9 cellular contexts compared by ENCODE assay signal in genomic region chr2:233267516-233268245, GRCh38. TPM values are rescaled to one million over a fixed set of nuclear protein-coding genes. Genes with fewer than 3 reads are reported as not detected.
DNase-seq lines count a peak whose midpoint lies in the region; ATAC-seq and TF ChIP-seq lines count a peak whose summit lies in the region.
"Had no signal": no experiment of that assay in that cellular context is flagged by ENCODE, and none has a peak within 500 bp of the region (broad histone marks: within the 10 kb centered on the region; RNA-seq: fewer than 3 reads in every experiment).

No MANE protein-coding gene starts in this region.

- BruUV-seq in A673 (replicated peaks; lab: Mats Ljungman, UMichigan): no TSS peak

- no peak for TF ChIP-seq CTCF in A673 (conservative IDR thresholded peaks at IDR 0.05; ENCODE audit: low read depth, low read length)

- DNase-seq in activated CD4-positive, alpha-beta memory T cell treated with anti-CD3 and anti-CD28 coated beads for 36 hours: peak; percentile 88
- peak; percentile 49 to 95 (median 91) for DNase-seq in naive thymus-derived CD4-positive, alpha-beta T cell
- DNase-seq in OCI-M1 (lab: John Stamatoyannopoulos, UW): no peak
- no peak for DNase-seq in A673 (ENCODE audit: low spot score)
- DNase-seq in HK-2 (ENCODE audit: unreplicated experiment): no peak

- H3K27me3 ChIP-seq in naive thymus-derived CD4-positive, alpha-beta T cell (ENCODE audit: control insufficient read depth in 2 of 2, insufficient read depth in 2 of 2, low read length in 2 of 2): no peaks in the 10 kb centered on the region
- no peaks in the 10 kb centered on the region for H3K27me3 ChIP-seq in A673 (replicated peaks; ENCODE audit: insufficient read depth, low read depth, low read length, poor library complexity)

- H3K36me3 Mint-ChIP-seq in activated CD4-positive, alpha-beta memory T cell treated with anti-CD3 and anti-CD28 coated beads for 36 hours: peaks cover 64% of the 10 kb centered on the region
- peaks cover 22 to 68% (median 48%) of the 10 kb centered on the region in 5 donors for H3K36me3 Mint-ChIP-seq in naive thymus-derived CD4-positive, alpha-beta T cell

- H3K4me3 Mint-ChIP-seq in activated CD4-positive, alpha-beta memory T cell treated with anti-CD3 and anti-CD28 coated beads for 36 hours: peak overlapping the region; percentile 66
- peak overlapping the region; percentile 38 to 84 (median 76) for H3K4me3 Mint-ChIP-seq in naive thymus-derived CD4-positive, alpha-beta T cell

- H3K27ac ChIP-seq in naive thymus-derived CD4-positive, alpha-beta T cell (ENCODE audit: low read depth, low read length): peak overlapping the region; percentile 79
- H3K27ac ChIP-seq in A673 (ENCODE audit: low read depth, low read length, poor library complexity, severe bottlenecking): no peak overlapping the region

- no peaks in the 10 kb centered on the region for H3K27me3 Mint-ChIP-seq in activated CD4-positive, alpha-beta memory T cell treated with anti-CD3 and anti-CD28 coated beads for 36 hours
- no peaks in the 10 kb centered on the region for H3K27me3 Mint-ChIP-seq in naive thymus-derived CD4-positive, alpha-beta T cell

- peaks cover 63% of the 10 kb centered on the region for H3K4me1 Mint-ChIP-seq in activated CD4-positive, alpha-beta memory T cell treated with anti-CD3 and anti-CD28 coated beads for 36 hours (ENCODE audit: low read depth)
- peaks cover 39 to 81% (median 75%) of the 10 kb centered on the region in 7 donors for H3K4me1 Mint-ChIP-seq in naive thymus-derived CD4-positive, alpha-beta T cell

- H3K9me3 ChIP-seq in naive thymus-derived CD4-positive, alpha-beta T cell (ENCODE audit: control insufficient read depth in 2 of 3, low read length in 3 of 3): no peaks in the 10 kb centered on the region
- H3K9me3 ChIP-seq in A673 (ENCODE audit: low read depth, low read length, poor library complexity, severe bottlenecking): no peaks in the 10 kb centered on the region

- peaks cover 57 to 62% of the 10 kb centered on the region in 2 donors for H3K4me1 ChIP-seq in naive thymus-derived CD4-positive, alpha-beta T cell (ENCODE audit: control insufficient read depth in 2 of 2, insufficient read depth in 2 of 2, low read length in 2 of 2)
- no peaks in the 10 kb centered on the region for H3K4me1 ChIP-seq in A673 (ENCODE audit: insufficient read depth, low read length, poor library complexity, severe bottlenecking)

- POLR2A ChIA-PET in activated CD4-positive, alpha-beta memory T cell treated with anti-CD3 and anti-CD28 coated beads for 36 hours (lab: Charles Lee): interaction anchor here (1.1 to 2.1 kb wide), 5 partner anchors 15 to 207 kb away, joined by 4 to 20 read pairs (median 6); partner anchors contain the start of genes ATG16L1, DGKD and INPP5D
- POLR2A ChIA-PET in naive thymus-derived CD4-positive, alpha-beta T cell (lab: Charles Lee): interaction anchor here (0.6 to 3.5 kb wide), 21 partner anchors 8 to 1559 kb away, joined by 3 to 46 read pairs (median 4); partner anchors contain the start of genes ATG16L1, DGKD, INPP5D and PTMA
- POLR2A ChIA-PET in A673 (lab: Charles Lee; ENCODE audit: low non-redundant PET): no interaction called here

- peak overlapping the region; percentile 40 for H3K4me3 ChIP-seq in naive thymus-derived CD4-positive, alpha-beta T cell (ENCODE audit: low read length)
- no peak overlapping the region for H3K4me3 ChIP-seq in A673 (ENCODE audit: low read depth, low read length, poor library complexity, severe bottlenecking)

- H3K27ac Mint-ChIP-seq in activated CD4-positive, alpha-beta memory T cell treated with anti-CD3 and anti-CD28 coated beads for 36 hours: peak overlapping the region; percentile 94
- H3K27ac Mint-ChIP-seq in naive thymus-derived CD4-positive, alpha-beta T cell: peak overlapping the region; percentile 95 to 100 (median 99)

- H3K36me3 ChIP-seq in naive thymus-derived CD4-positive, alpha-beta T cell (ENCODE audit: control insufficient read depth in 2 of 3, insufficient read depth in 3 of 3, low read length in 3 of 3): peaks cover 10 to 43% (median 41%) of the 10 kb centered on the region in 3 experiments
- peaks cover 90% of the 10 kb centered on the region for H3K36me3 ChIP-seq in A673 (ENCODE audit: insufficient read depth, low read length, poor library complexity, severe bottlenecking)

- CTCF ChIA-PET in activated CD4-positive, alpha-beta memory T cell treated with anti-CD3 and anti-CD28 coated beads for 36 hours (lab: Charles Lee): interaction anchor here (0.7 to 1.8 kb wide), 4 partner anchors 17 to 295 kb away, joined by 3 to 16 read pairs (median 6); partner anchors contain the start of gene ATG16L1
- CTCF ChIA-PET in naive thymus-derived CD4-positive, alpha-beta T cell (lab: Charles Lee): interaction anchor here (0.7 to 2.3 kb wide), 8 partner anchors 9 to 522 kb away, joined by 3 to 18 read pairs (median 4); partner anchors contain the start of gene ATG16L1
- CTCF ChIA-PET in A673 (lab: Charles Lee): no interaction called here

- ATAC-seq in GM18511 (IDR thresholded peaks at IDR 0.05; ENCODE audit: unreplicated experiment): peak; percentile 88
- peak; percentile 86 for ATAC-seq in HG03095 (IDR thresholded peaks at IDR 0.05; ENCODE audit: unreplicated experiment)
- peak; percentile 97 for ATAC-seq in naive thymus-derived CD4-positive, alpha-beta T cell
- no peak for ATAC-seq in HG03045 (IDR thresholded peaks at IDR 0.05; ENCODE audit: unreplicated experiment)

- intact Hi-C loops in activated CD4-positive, alpha-beta memory T cell treated with anti-CD3 and anti-CD28 coated beads for 36 hours (cut with micrococcal nuclease): loop anchor here (1.0 to 10.0 kb wide), 7 partner anchors 16 to 661 kb away; partner anchors contain the start of genes ATG16L1, DGKD and HJURP
- intact Hi-C loops in naive thymus-derived CD4-positive, alpha-beta T cell (cut with micrococcal nuclease): loop anchor here (1.0 to 5.0 kb wide), 17 partner anchors 11 to 1560 kb away; partner anchors contain the start of genes ATG16L1 (in 2 of the 2), EIF4E2 (in 2 of the 2), TIGD1 (in 2 of the 2) and GIGYF2 (in 1 of the 2)
- intact Hi-C loops in A673 (cut with micrococcal nuclease; ENCODE audit: unreplicated experiment): no loop called here

- H3K9me3 Mint-ChIP-seq in activated CD4-positive, alpha-beta memory T cell treated with anti-CD3 and anti-CD28 coated beads for 36 hours: no peaks in the 10 kb centered on the region
- peaks cover 0 to 2% (median 0%) of the 10 kb centered on the region in 11 donors for H3K9me3 Mint-ChIP-seq in naive thymus-derived CD4-positive, alpha-beta T cell

RNA-seq across cellular contexts. Expression of gene ATG16L1, which starts 16.2 kb away (rescaled TPM):
- 10 to 100 TPM; 27.0 to 30.5 TPM for total RNA-seq in activated CD4-positive, alpha-beta memory T cell treated with anti-CD3 and anti-CD28 coated beads for 36 hours
- total RNA-seq in naive thymus-derived CD4-positive, alpha-beta T cell: 100 to 1,000 TPM in 1 of 5 experiments, 10 to 100 TPM in 4; 61.7 to 115 (median 83.3) TPM
- polyA plus RNA-seq in naive thymus-derived CD4-positive, alpha-beta T cell: 10 to 100 TPM; 16.0 to 21.9 TPM
- total RNA-seq in A673 (2021): 38.2 and 43.2 TPM in 2 replicates

RNA-seq across cellular contexts. Expression of gene SAG, which starts 39.9 kb away (rescaled TPM):
- 1 to 10 TPM in 1 of 2 experiments, under 1 TPM in 1; 0.27 to 1.3 TPM for total RNA-seq in activated CD4-positive, alpha-beta memory T cell treated with anti-CD3 and anti-CD28 coated beads for 36 hours
- total RNA-seq in naive thymus-derived CD4-positive, alpha-beta T cell: under 1 TPM in 3 of 5 experiments, not detected in 2; 0.05 to 0.65 (median 0.10) TPM
- polyA plus RNA-seq in naive thymus-derived CD4-positive, alpha-beta T cell: not detected
- 1.3 and 2.4 TPM in 2 replicates for total RNA-seq in A673 (2021)
- total RNA-seq: temporal lobe had no signal

Comparison
In these comparisons a context has a peak if more than half of its experiments do, and no peak if none do; other contexts are left out.
1. DNase-seq: peak in activated CD4-positive, alpha-beta memory T cell treated with anti-CD3 and anti-CD28 coated beads for 36 hours (single experiment) and naive thymus-derived CD4-positive, alpha-beta T cell (9 of 9); none in OCI-M1 (single experiment), A673 (single experiment) and HK-2 (single experiment).